ENCODE assay signal across 1 cellular context in the genomic region with DNA sequence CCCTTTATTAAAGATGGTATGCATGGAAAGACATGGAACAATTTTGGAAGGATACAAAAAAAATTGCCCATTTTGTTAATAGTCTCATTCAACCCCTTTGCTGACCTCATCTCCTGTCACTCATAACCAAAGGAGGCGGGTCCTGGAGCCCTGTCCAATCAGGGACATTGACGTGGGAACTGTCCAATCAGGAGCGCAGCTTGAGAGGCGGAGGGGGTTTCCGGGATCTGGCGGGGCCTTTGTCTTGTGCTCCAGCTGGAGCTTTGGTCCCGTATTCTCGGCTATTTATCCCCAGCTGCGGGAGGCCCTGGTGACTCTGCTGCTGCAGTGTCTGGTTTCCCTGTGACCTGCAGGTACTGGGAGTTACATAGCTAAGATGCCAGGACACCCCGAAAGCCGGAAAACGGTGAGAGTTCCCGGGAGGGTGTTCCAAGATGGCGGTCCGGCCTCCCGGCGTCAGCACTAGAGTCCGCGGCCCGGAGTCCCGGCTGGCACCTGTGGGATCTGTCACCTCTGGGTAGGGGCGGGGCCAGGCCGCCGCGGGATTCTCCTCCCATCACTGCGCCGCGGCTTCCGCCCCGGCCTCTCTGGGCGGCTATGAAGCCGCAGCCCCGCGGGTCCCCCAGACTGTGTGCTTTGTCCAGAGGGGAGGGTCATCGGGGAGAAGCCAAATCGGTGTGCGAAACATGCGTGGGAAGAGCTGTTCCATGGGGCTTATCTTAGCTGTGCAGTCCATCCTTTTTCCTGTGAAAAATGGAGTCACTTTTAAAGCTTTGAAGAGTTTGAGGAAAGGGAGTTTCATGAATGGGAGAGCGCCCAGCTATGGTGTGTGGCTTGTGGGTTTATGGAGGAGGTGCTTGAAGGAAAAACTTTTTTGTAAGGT.
TF ChIP-seq lines count a peak whose summit lies in the region.

Gene ZNF678 (plus strand): TSS at position 238 of the 883 bp plus-strand sequence. CDS start 87,436 bp downstream, outside the sequence.

TF ChIP-seq in K562, 482 proteins besides CTCF, POLR2A, EP300 and RAD21 (continued from another document and continues in another):
- TF ChIP-seq, protein P1, sequence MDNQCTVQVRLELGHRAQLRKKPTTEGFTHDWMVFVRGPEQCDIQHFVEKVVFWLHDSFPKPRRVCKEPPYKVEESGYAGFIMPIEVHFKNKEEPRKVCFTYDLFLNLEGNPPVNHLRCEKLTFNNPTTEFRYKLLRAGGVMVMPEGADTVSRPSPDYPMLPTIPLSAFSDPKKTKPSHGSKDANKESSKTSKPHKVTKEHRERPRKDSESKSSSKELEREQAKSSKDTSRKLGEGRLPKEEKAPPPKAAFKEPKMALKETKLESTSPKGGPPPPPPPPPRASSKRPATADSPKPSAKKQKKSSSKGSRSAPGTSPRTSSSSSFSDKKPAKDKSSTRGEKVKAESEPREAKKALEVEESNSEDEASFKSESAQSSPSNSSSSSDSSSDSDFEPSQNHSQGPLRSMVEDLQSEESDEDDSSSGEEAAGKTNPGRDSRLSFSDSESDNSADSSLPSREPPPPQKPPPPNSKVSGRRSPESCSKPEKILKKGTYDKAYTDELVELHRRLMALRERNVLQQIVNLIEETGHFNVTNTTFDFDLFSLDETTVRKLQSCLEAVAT (IDR thresholded peaks at IDR 0.05), result peak; percentile 63 to 69; a peak in 2 of 4 replicates
- TF ChIP-seq FOXA3 (CRISPR knock-in tag; conservative IDR thresholded peaks at IDR 0.05 in 1 of 2, IDR thresholded peaks at IDR 0.05 in 1 of 2) (no peak), KDM5B (IDR thresholded peaks at IDR 0.05; ENCODE audit: insufficient replicate concordance, low read depth, low read length) (peak; percentile 84), PRDM10 (IDR thresholded peaks at IDR 0.05; ENCODE audit: partially characterized antibody) (peak; percentile 87), ZBED1 (IDR thresholded peaks at IDR 0.05) (no peak), ZNF165 (CRISPR knock-in tag; IDR thresholded peaks at IDR 0.05; ENCODE audit: borderline replicate concordance) (no peak), ZNF140 (CRISPR knock-in tag; IDR thresholded peaks at IDR 0.05) (no peak), ZNF785 (CRISPR knock-in tag; IDR thresholded peaks at IDR 0.05) (no peak), TSC22D4 (tag; IDR thresholded peaks at IDR 0.05) (no peak), ZZZ3 (IDR thresholded peaks at IDR 0.05) (no peak), ZNF384 (IDR thresholded peaks at IDR 0.05; ENCODE audit: low read depth, low read length) (no peak), SUPT5H (IDR thresholded peaks at IDR 0.05) (peak; percentile 81), POLR2AphosphoS5 (IDR thresholded peaks at IDR 0.05; ENCODE audit: control insufficient read depth, insufficient read depth, low read depth, low read length) (peak; percentile 69), ZKSCAN3 (CRISPR knock-in tag; IDR thresholded peaks at IDR 0.05) (no peak), SMARCA4 (IDR thresholded peaks at IDR 0.05) (peak; percentile 92), ZNF280A (IDR thresholded peaks at IDR 0.05; ENCODE audit: low read depth, partially characterized antibody) (no peak), RBM22 (IDR thresholded peaks at IDR 0.05; ENCODE audit: low read depth, low read length, poor library complexity, severe bottlenecking) (no peak), NFXL1 (CRISPR knock-in tag; IDR thresholded peaks at IDR 0.05) (no peak), GTF2A2 (tag; IDR thresholded peaks at IDR 0.05) (no peak), CEBPZ (IDR thresholded peaks at IDR 0.05; ENCODE audit: borderline replicate concordance, low read depth, low read length) (no peak), TAF1 (IDR thresholded peaks at IDR 0.05; ENCODE audit: control insufficient read depth, extremely low read depth, insufficient read depth, low read length, severe bottlenecking) (peak; percentile 46), XRCC4 (IDR thresholded peaks at IDR 0.05; ENCODE audit: extremely low read depth, insufficient read depth, insufficient read length) (no peak), COPS2 (conservative IDR thresholded peaks at IDR 0.05) (no peak), SRSF3 (IDR thresholded peaks at IDR 0.05; ENCODE audit: insufficient read depth, low read length) (no peak), ZBTB8A (IDR thresholded peaks at IDR 0.05; ENCODE audit: partially characterized antibody) (no peak), ZNF239 (CRISPR knock-in tag; IDR thresholded peaks at IDR 0.05) (no peak), SMAD4 (CRISPR knock-in tag; conservative IDR thresholded peaks at IDR 0.05) (peak; percentile 84; the same call in 1 of the 2 replicates), XRCC5 (IDR thresholded peaks at IDR 0.05; ENCODE audit: low read depth, low read length) (0 out of 2 replicates have a peak, but pooled peaks have one; percentile 10), ZNF217 (CRISPR knock-in tag; IDR thresholded peaks at IDR 0.05) (no peak)
- TF ChIP-seq, protein P2, sequence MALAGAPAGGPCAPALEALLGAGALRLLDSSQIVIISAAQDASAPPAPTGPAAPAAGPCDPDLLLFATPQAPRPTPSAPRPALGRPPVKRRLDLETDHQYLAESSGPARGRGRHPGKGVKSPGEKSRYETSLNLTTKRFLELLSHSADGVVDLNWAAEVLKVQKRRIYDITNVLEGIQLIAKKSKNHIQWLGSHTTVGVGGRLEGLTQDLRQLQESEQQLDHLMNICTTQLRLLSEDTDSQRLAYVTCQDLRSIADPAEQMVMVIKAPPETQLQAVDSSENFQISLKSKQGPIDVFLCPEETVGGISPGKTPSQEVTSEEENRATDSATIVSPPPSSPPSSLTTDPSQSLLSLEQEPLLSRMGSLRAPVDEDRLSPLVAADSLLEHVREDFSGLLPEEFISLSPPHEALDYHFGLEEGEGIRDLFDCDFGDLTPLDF (CRISPR knock-in tag; IDR thresholded peaks at IDR 0.05), result no peak
- TF ChIP-seq, protein P3, sequence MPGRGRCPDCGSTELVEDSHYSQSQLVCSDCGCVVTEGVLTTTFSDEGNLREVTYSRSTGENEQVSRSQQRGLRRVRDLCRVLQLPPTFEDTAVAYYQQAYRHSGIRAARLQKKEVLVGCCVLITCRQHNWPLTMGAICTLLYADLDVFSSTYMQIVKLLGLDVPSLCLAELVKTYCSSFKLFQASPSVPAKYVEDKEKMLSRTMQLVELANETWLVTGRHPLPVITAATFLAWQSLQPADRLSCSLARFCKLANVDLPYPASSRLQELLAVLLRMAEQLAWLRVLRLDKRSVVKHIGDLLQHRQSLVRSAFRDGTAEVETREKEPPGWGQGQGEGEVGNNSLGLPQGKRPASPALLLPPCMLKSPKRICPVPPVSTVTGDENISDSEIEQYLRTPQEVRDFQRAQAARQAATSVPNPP (IDR thresholded peaks at IDR 0.05; ENCODE audit: borderline replicate concordance, insufficient read depth, insufficient read length), result no peak
- TF ChIP-seq, protein P4, sequence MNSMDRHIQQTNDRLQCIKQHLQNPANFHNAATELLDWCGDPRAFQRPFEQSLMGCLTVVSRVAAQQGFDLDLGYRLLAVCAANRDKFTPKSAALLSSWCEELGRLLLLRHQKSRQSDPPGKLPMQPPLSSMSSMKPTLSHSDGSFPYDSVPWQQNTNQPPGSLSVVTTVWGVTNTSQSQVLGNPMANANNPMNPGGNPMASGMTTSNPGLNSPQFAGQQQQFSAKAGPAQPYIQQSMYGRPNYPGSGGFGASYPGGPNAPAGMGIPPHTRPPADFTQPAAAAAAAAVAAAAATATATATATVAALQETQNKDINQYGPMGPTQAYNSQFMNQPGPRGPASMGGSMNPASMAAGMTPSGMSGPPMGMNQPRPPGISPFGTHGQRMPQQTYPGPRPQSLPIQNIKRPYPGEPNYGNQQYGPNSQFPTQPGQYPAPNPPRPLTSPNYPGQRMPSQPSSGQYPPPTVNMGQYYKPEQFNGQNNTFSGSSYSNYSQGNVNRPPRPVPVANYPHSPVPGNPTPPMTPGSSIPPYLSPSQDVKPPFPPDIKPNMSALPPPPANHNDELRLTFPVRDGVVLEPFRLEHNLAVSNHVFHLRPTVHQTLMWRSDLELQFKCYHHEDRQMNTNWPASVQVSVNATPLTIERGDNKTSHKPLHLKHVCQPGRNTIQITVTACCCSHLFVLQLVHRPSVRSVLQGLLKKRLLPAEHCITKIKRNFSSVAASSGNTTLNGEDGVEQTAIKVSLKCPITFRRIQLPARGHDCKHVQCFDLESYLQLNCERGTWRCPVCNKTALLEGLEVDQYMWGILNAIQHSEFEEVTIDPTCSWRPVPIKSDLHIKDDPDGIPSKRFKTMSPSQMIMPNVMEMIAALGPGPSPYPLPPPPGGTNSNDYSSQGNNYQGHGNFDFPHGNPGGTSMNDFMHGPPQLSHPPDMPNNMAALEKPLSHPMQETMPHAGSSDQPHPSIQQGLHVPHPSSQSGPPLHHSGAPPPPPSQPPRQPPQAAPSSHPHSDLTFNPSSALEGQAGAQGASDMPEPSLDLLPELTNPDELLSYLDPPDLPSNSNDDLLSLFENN (IDR thresholded peaks at IDR 0.05; ENCODE audit: low read depth in 2 of 2, low read length in 2 of 2), result no peak; a peak in 1 of 4 replicates
- TF ChIP-seq, protein P5, sequence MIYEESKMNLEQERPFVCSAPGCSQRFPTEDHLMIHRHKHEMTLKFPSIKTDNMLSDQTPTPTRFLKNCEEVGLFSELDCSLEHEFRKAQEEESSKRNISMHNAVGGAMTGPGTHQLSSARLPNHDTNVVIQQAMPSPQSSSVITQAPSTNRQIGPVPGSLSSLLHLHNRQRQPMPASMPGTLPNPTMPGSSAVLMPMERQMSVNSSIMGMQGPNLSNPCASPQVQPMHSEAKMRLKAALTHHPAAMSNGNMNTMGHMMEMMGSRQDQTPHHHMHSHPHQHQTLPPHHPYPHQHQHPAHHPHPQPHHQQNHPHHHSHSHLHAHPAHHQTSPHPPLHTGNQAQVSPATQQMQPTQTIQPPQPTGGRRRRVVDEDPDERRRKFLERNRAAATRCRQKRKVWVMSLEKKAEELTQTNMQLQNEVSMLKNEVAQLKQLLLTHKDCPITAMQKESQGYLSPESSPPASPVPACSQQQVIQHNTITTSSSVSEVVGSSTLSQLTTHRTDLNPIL (CRISPR knock-in tag; IDR thresholded peaks at IDR 0.05), result no peak
- TF ChIP-seq, protein P6, sequence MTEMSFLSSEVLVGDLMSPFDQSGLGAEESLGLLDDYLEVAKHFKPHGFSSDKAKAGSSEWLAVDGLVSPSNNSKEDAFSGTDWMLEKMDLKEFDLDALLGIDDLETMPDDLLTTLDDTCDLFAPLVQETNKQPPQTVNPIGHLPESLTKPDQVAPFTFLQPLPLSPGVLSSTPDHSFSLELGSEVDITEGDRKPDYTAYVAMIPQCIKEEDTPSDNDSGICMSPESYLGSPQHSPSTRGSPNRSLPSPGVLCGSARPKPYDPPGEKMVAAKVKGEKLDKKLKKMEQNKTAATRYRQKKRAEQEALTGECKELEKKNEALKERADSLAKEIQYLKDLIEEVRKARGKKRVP (CRISPR knock-in tag; IDR thresholded peaks at IDR 0.05), result no peak
